8 cellular contexts compared by ENCODE assay signal in the genomic region with DNA sequence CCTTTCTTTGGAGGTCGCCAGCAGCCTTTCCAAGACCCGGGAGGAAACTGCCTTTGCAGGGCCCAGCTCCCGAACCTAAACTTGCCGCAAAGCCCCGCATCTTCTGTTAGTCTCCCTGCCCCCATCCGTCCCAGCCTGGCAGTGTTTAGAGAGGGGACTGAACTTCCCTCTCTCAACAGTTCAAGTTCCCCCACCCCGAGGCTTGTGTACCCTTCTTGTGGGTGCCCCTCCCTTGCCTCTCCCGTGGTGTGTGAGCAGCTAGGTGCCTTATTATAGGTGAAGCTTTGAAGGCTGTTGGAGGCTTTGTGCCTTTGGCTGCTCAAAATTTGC. TPM values are rescaled to one million over a fixed set of nuclear protein-coding genes. Genes with fewer than 3 reads are reported as not detected.
DNase-seq lines count a peak whose midpoint lies in the region; ATAC-seq lines count a peak whose summit lies in the region.

No MANE protein-coding gene starts in this region.

- peaks cover 66% of the 10 kb centered on the region for H3K4me1 Mint-ChIP-seq in activated CD4-positive, alpha-beta T cell treated with anti-CD3 and anti-CD28 coated beads for 36 hours
- peaks cover 60% of the 10 kb centered on the region for H3K4me1 Mint-ChIP-seq in activated CD8-positive, alpha-beta memory T cell treated with anti-CD3 and anti-CD28 coated beads, Interleukin-2, amount 10 ng/mL, durations not matched to agents 7 days and 5 days

- H3K36me3 Mint-ChIP-seq in activated CD4-positive, alpha-beta T cell treated with anti-CD3 and anti-CD28 coated beads for 36 hours (ENCODE audit: low read depth), result peaks cover 44% of the 10 kb centered on the region
- H3K36me3 Mint-ChIP-seq in activated CD8-positive, alpha-beta memory T cell treated with anti-CD3 and anti-CD28 coated beads, Interleukin-2, amount 10 ng/mL, durations not matched to agents 7 days and 5 days, result peaks cover 38% of the 10 kb centered on the region

- CTCF ChIA-PET in activated CD4-positive, alpha-beta T cell treated with anti-CD3 and anti-CD28 coated beads for 36 hours (lab: Charles Lee), result interaction anchor here (0.7 to 1.6 kb wide), 9 partner anchors 20 to 479 kb away, joined by 3 to 8 read pairs (median 3); no protein-coding TSS in a partner anchor
- CTCF ChIA-PET in activated CD8-positive, alpha-beta memory T cell treated with anti-CD3 and anti-CD28 coated beads, Interleukin-2, amount 10 ng/mL, durations not matched to agents 7 days and 5 days (lab: Charles Lee), result interaction anchor here (1.0 to 3.8 kb wide), 7 partner anchors 8 to 478 kb away, joined by 3 to 23 read pairs (median 15); a partner anchor contains a TSS

- ATAC-seq in activated CD4-positive, alpha-beta T cell treated with anti-CD3 and anti-CD28 coated beads for 36 hours, result no peak
- ATAC-seq in activated CD8-positive, alpha-beta memory T cell treated with anti-CD3 and anti-CD28 coated beads, Interleukin-2, amount 10 ng/mL, durations not matched to agents 7 days and 5 days, result peak; percentile 5
- ATAC-seq in HG03460 (IDR thresholded peaks at IDR 0.05; ENCODE audit: unreplicated experiment) (no peak), GM19328 (IDR thresholded peaks at IDR 0.05; ENCODE audit: unreplicated experiment) (no peak)

- peak overlapping the region; percentile 76 for H3K4me3 Mint-ChIP-seq in activated CD4-positive, alpha-beta T cell treated with anti-CD3 and anti-CD28 coated beads for 36 hours
- H3K4me3 Mint-ChIP-seq in activated CD8-positive, alpha-beta memory T cell treated with anti-CD3 and anti-CD28 coated beads, Interleukin-2, amount 10 ng/mL, durations not matched to agents 7 days and 5 days, result peak overlapping the region; percentile 73

- H3K27me3 Mint-ChIP-seq in activated CD4-positive, alpha-beta T cell treated with anti-CD3 and anti-CD28 coated beads for 36 hours, result peaks cover 10% of the 10 kb centered on the region
- peaks cover 12% of the 10 kb centered on the region for H3K27me3 Mint-ChIP-seq in activated CD8-positive, alpha-beta memory T cell treated with anti-CD3 and anti-CD28 coated beads, Interleukin-2, amount 10 ng/mL, durations not matched to agents 7 days and 5 days

- peak overlapping the region; percentile 54 to 96 (median 84) for H3K27ac ChIP-seq in skin epidermis

- POLR2A ChIA-PET in activated CD4-positive, alpha-beta T cell treated with anti-CD3 and anti-CD28 coated beads for 36 hours (lab: Charles Lee), result interaction anchor here (0.8 to 4.2 kb wide), 10 partner anchors 21 to 189 kb away, joined by 3 to 43 read pairs (median 5); a partner anchor contains a TSS

- DNase-seq in activated CD4-positive, alpha-beta T cell treated with anti-CD3 and anti-CD28 coated beads for 36 hours, result peak; percentile 52
- no peak for DNase-seq in activated CD4-positive, alpha-beta T cell treated with anti-CD3 and anti-CD28 coated beads for 1 hour
- peak; percentile 75 for DNase-seq in activated CD8-positive, alpha-beta memory T cell treated with anti-CD3 and anti-CD28 coated beads, Interleukin-2, amount 10 ng/mL, durations not matched to agents 7 days and 5 days
- DNase-seq in germinal center (ENCODE audit: low spot score) (peak; percentile 46), NOMO-1 treated with DMSO at 0.1 percent for 48 hours (lab: John Stamatoyannopoulos, UW; ENCODE audit: unreplicated experiment) (no peak)

- H3K27ac Mint-ChIP-seq in activated CD4-positive, alpha-beta T cell treated with anti-CD3 and anti-CD28 coated beads for 36 hours, result peak overlapping the region; percentile 93
- peak overlapping the region; percentile 72 for H3K27ac Mint-ChIP-seq in activated CD8-positive, alpha-beta memory T cell treated with anti-CD3 and anti-CD28 coated beads, Interleukin-2, amount 10 ng/mL, durations not matched to agents 7 days and 5 days

- H3K9me3 Mint-ChIP-seq in activated CD4-positive, alpha-beta T cell treated with anti-CD3 and anti-CD28 coated beads for 36 hours (ENCODE audit: low read depth), result peaks cover 3% of the 10 kb centered on the region
- peaks cover 4% of the 10 kb centered on the region for H3K9me3 Mint-ChIP-seq in activated CD8-positive, alpha-beta memory T cell treated with anti-CD3 and anti-CD28 coated beads, Interleukin-2, amount 10 ng/mL, durations not matched to agents 7 days and 5 days (ENCODE audit: low read depth)

- intact Hi-C loops in activated CD4-positive, alpha-beta T cell treated with anti-CD3 and anti-CD28 coated beads for 36 hours (cut with DNase I, micrococcal nuclease), result loop anchor here (5.0 to 10.0 kb wide), 2 partner anchors 105 to 1488 kb away; no protein-coding TSS in a partner anchor

- peak overlapping the region; percentile 57 to 77 (median 62) for H3K4me3 ChIP-seq in skin epidermis

RNA-seq across cellular contexts. Expression of a gene that starts 1.4 kb away (rescaled TPM):
- 100 to 1,000 TPM in 1 of 2 experiments, 10 to 100 TPM in 1; 89.6 to 108 TPM for total RNA-seq in activated CD4-positive, alpha-beta T cell treated with anti-CD3 and anti-CD28 coated beads for 36 hours
- 10 to 100 TPM; 68.5 to 71.5 TPM for total RNA-seq in activated CD8-positive, alpha-beta memory T cell treated with anti-CD3 and anti-CD28 coated beads, Interleukin-2, amount 10 ng/mL, durations not matched to agents 7 days and 5 days

Comparison
In these comparisons a context has a peak if more than half of its experiments do, and no peak if none do; other contexts are left out.
1. DNase-seq: peak in activated CD4-positive, alpha-beta T cell treated with anti-CD3 and anti-CD28 coated beads for 36 hours (single experiment), activated CD8-positive, alpha-beta memory T cell treated with anti-CD3 and anti-CD28 coated beads, Interleukin-2, amount 10 ng/mL, durations not matched to agents 7 days and 5 days (single experiment) and germinal center (single experiment); none in activated CD4-positive, alpha-beta T cell treated with anti-CD3 and anti-CD28 coated beads for 1 hour (single experiment) and NOMO-1 treated with DMSO at 0.1 percent for 48 hours (single experiment).